In genomic region chr18:59899298-59900221, GRCh38 we compare ENCODE assay signal across 8 cellular contexts. TPM values are rescaled to one million over a fixed set of nuclear protein-coding genes. Genes with fewer than 3 reads are reported as not detected.
DNase-seq lines count a peak whose midpoint lies in the region; ATAC-seq, FAIRE-seq and TF ChIP-seq lines count a peak whose summit lies in the region.

TSS of gene PMAIP1 (plus strand) at chr18:59899996. CDS start at chr18:59900178, 182 bp downstream.

- H3K9me2 ChIP-seq in GM23248 (ENCODE audit: insufficient read depth), result no peaks in the 10 kb centered on the region

- in situ Hi-C loops in GM23248 (cut with MboI), result no loop called here

- no peaks in the 10 kb centered on the region for H4K20me1 ChIP-seq in GM23248 (ENCODE audit: insufficient read depth)

- peak within 1 kb of the TSS; percentile 93 for H2AFZ ChIP-seq in GM23248

- peaks cover 38% of the 10 kb centered on the region for H3K79me2 ChIP-seq in GM23248 (ENCODE audit: insufficient read depth)

- H3K27me3 ChIP-seq in GM23248 (replicated peaks; ENCODE audit: insufficient read depth), result no peaks in the 10 kb centered on the region

- peak; percentile 94 for DNase-seq in DMS79 treated with DMSO at 0.1 percent for 48 hours (lab: John Stamatoyannopoulos, UW)
- peak; percentile 95 for DNase-seq in GM23248
- peak; percentile 75 to 81 for DNase-seq in Kasumi-1 (lab: John Stamatoyannopoulos, UW)
- DNase-seq in RCC 7860 (ENCODE audit: low spot score), result peak; percentile 87
- peak; percentile 93 to 94 for DNase-seq in activated T-cell treated with anti-CD3 and anti-CD28 coated beads, Interleukin-2, amount 50 U/mL, for 48 hours
- DNase-seq in fibroblast of gingiva (ENCODE audit: low read depth), result peak; percentile 95
- peak; percentile 91 for DNase-seq in natural killer cell
- DNase-seq in stimulated activated naive CD4-positive, alpha-beta T cell treated with Interleukin-2 at 50 U/mL for 16 hours (lab: John Stamatoyannopoulos, UW), result peak; percentile 89

- peak within 1 kb of the TSS; percentile 77 for H3K4me3 ChIP-seq in GM23248

- H3K27ac Mint-ChIP-seq in natural killer cell, result peak within 1 kb of the TSS; percentile 90 to 98

- H3K4me2 ChIP-seq in GM23248 (ENCODE audit: unreplicated experiment), result peak within 1 kb of the TSS; percentile 87

- no peak for TF ChIP-seq CTCF in natural killer cell (IDR thresholded peaks at IDR 0.05)

- peaks cover 27% of the 10 kb centered on the region for H3K4me1 ChIP-seq in GM23248 (ENCODE audit: insufficient read depth)

- FAIRE-seq in RCC 7860 (lab: Jason Lieb, UNC), result no peak

- ATAC-seq in natural killer cell, result peak; percentile 71 to 91 (median 84)

- no peaks in the 10 kb centered on the region for H3K9me3 Mint-ChIP-seq in natural killer cell

- H3K9ac ChIP-seq in GM23248, result peak within 1 kb of the TSS; percentile 80

- peaks cover 46 to 49% of the 10 kb centered on the region in 2 donors for H3K4me1 Mint-ChIP-seq in natural killer cell

- H3K36me3 Mint-ChIP-seq in natural killer cell, result peaks cover 12% of the 10 kb centered on the region

- 1 to 2% methylated on average over 49 to 54 of the region's 73 CpGs for WGBS in GM23248 (ENCODE audit: low coverage in 1 of 2, low lambda C conversion rate in 2 of 2, missing lambda C conversion rate in 2 of 2), 2 experiments

- H3K27me3 Mint-ChIP-seq in natural killer cell (ENCODE audit: low read depth in 2 of 2), result no peaks in the 10 kb centered on the region

- H3K36me3 ChIP-seq in GM23248 (ENCODE audit: low read depth), result peaks cover 5% of the 10 kb centered on the region

- peak within 1 kb of the TSS; percentile 75 for H3K27ac ChIP-seq in GM23248

- H3K9me3 ChIP-seq in GM23248 (ENCODE audit: low read depth), result no peaks in the 10 kb centered on the region

- intact Hi-C loops in natural killer cell (cut with micrococcal nuclease), result loop anchor here (1.0 to 2.0 kb wide), 2 partner anchors 15 to 22 kb away; no protein-coding TSS in a partner anchor

- H3F3A ChIP-seq in GM23248 (ENCODE audit: insufficient read depth), result peaks cover 30% of the 10 kb centered on the region

- peak within 1 kb of the TSS; percentile 97 for H3K4me3 Mint-ChIP-seq in natural killer cell

RNA-seq across cellular contexts. Expression of gene PMAIP1, which starts in this region (rescaled TPM):
- total RNA-seq in GM23248 (2014; rRNA removed; shearing (Covaris generic)), result 5.2 and 5.3 TPM in 2 replicates
- 7.5 and 9.3 TPM in 2 replicates for polyA plus RNA-seq in GM23248 (2016; fragmentation: Nextera tagmentation; extraction: Ambion mirVana)
- 100 to 1,000 TPM; 211 to 514 (median 264) TPM for total RNA-seq in natural killer cell

Comparison
In these comparisons a context has a peak if more than half of its experiments do, and no peak if none do; other contexts are left out.
1. Peak in every context shown above with its lines: DNase-seq, ATAC-seq, H3K4me3 ChIP-seq and H3K27ac ChIP-seq.
2. RNA of gene PMAIP1 (total RNA-seq): 211 to 514 TPM in natural killer cell; 5.2 to 5.3 TPM in GM23248; every median in the first group is over 10 times any median in the second.